Comparison of ENCODE assay signal across 11 cellular contexts in the genomic region with DNA sequence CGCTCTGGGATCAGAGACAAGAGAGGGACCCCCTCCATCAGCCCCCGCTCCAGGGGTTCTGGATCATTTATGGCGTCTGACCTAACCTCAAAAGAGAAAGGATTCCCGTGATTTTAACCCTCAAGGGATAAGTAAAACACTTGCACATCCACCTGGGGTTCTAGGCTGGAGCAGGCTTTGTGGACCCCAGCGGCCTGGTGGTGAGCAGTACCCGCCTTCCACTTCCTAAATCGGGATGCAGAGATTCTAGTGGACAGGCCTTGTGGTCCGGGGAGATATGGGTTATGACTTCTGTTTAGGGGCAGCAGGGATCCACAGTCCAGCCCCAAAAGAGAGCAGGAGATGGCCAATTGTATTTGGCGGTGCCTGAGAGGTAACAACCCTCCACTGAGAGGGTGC. TPM values are rescaled to one million over a fixed set of nuclear protein-coding genes. Genes with fewer than 3 reads are reported as not detected.
A peak's percentile ranks its signal among the peaks of the same experiment; 100 is the strongest.
DNase-seq lines count a peak whose midpoint lies in the region; ATAC-seq and TF ChIP-seq lines count a peak whose summit lies in the region.
"Had no signal": no experiment of that assay in that cellular context is flagged by ENCODE, and none has a peak within 500 bp of the region (broad histone marks: within the 10 kb centered on the region; RNA-seq: fewer than 3 reads in every experiment).

No MANE protein-coding gene starts in this region.

- 50 to 64% methylated on average over 9 of the region's 9 CpGs for WGBS in sigmoid colon, 2 donors

- H3K4me2 ChIP-seq in HCT116 (ENCODE audit: low read length), result peak overlapping the region; percentile 72

- TF ChIP-seq POLR2A in HCT116 (IDR thresholded peaks at IDR 0.05; ENCODE audit: borderline replicate concordance, extremely low read depth, insufficient read depth, insufficient read length) (no peak), sigmoid colon (IDR thresholded peaks at IDR 0.05) (no peak)

- H3K4me1 ChIP-seq in HCT116 (ENCODE audit: control insufficient read depth in 1 of 2, insufficient read depth in 2 of 2, low read length in 2 of 2), result peaks cover 20 to 35% of the 10 kb centered on the region in 2 experiments
- H3K4me1 ChIP-seq in ascending aorta, result peaks cover 0 to 13% of the 10 kb centered on the region in 2 donors
- peaks cover 0 to 41% (median 26%) of the 10 kb centered on the region in 4 donors for H3K4me1 ChIP-seq in sigmoid colon

- intact Hi-C loops in HCT116 (cut with micrococcal nuclease), result no loop called here
- intact Hi-C loops in ascending aorta (cut with DNase I), result no loop called here
- intact Hi-C loops in sigmoid colon (cut with DNase I), result loop anchor here (5.0 kb wide), 2 partner anchors 85 to 95 kb away; a partner anchor contains a TSS

- H2AFZ ChIP-seq in HCT116 (ENCODE audit: low read depth, low read length, poor library complexity, severe bottlenecking), result no peak overlapping the region

- H3K36me3 ChIP-seq in HCT116 (ENCODE audit: control insufficient read depth in 1 of 2, insufficient read depth in 2 of 2, low read length in 2 of 2) (no peaks in the 10 kb centered on the region), ascending aorta (no peaks in the 10 kb centered on the region), sigmoid colon (no peaks in the 10 kb centered on the region)
- H3K36me3 ChIP-seq: adrenal gland had no signal

- no peak for TF ChIP-seq CTCF in HCT116 (IDR thresholded peaks at IDR 0.05 in 2 of 3, conservative IDR thresholded peaks at IDR 0.05 in 1 of 3; ENCODE audit: borderline replicate concordance in 1 of 3, insufficient read depth in 1 of 3, low read depth in 2 of 3, low read length in 2 of 3)
- no peak for TF ChIP-seq CTCF in ascending aorta (IDR thresholded peaks at IDR 0.05)
- TF ChIP-seq CTCF in sigmoid colon (IDR thresholded peaks at IDR 0.05), result no peak

- H3K27me3 ChIP-seq in HCT116 (ENCODE audit: insufficient read depth, low read length) (no peaks in the 10 kb centered on the region), ascending aorta (no peaks in the 10 kb centered on the region), sigmoid colon (peaks cover 0 to 14% (median 0%) of the 10 kb centered on the region in 3 donors)
- H3K27me3 ChIP-seq: adrenal gland had no signal

- H4K20me1 ChIP-seq in HCT116 (ENCODE audit: insufficient read depth), result no peaks in the 10 kb centered on the region

- BruUV-seq in HCT116 (replicated peaks; lab: Mats Ljungman, UMichigan), result no TSS peak

- CTCF ChIA-PET in HCT116 (lab: Charles Lee), result no interaction called here

- H3K27ac ChIP-seq in HCT116 (ENCODE audit: low read depth, low read length), result no peak overlapping the region
- H3K27ac ChIP-seq in ascending aorta, result no peak overlapping the region
- peak overlapping the region; percentile 78 to 84 (median 80) for H3K27ac ChIP-seq in sigmoid colon

- H3K4me3 ChIP-seq in HCT116 (replicated peaks in 1 of 2; ENCODE audit: low read depth in 1 of 2, low read length in 2 of 2), result peak overlapping the region; percentile 28 to 49
- H3K4me3 ChIP-seq in ascending aorta, result peak overlapping the region; percentile 63 to 83
- peak overlapping the region; percentile 59 for H3K4me3 ChIP-seq in iPS-18c (ENCODE audit: insufficient read depth, low read depth, low read length)
- H3K4me3 ChIP-seq in sigmoid colon, result peak overlapping the region; percentile 27 to 92 (median 70)
- H3K4me3 ChIP-seq: lung had no signal

- RAD21 ChIA-PET in HCT116 (lab: Charles Lee; ENCODE audit: low non-redundant PET in 1 of 2, low total read pairs in 2 of 2, uncharacterized antibody in 2 of 2, unreplicated experiment in 2 of 2), result no interaction called here

- H3K9me2 ChIP-seq in HCT116 (ENCODE audit: insufficient read depth), result no peaks in the 10 kb centered on the region

- no peak for DNase-seq in HCT116 (ENCODE audit: low read depth, low spot score)
- DNase-seq in ascending aorta (ENCODE audit: low spot score in 2 of 2), result no peak
- DNase-seq in sigmoid colon, result no peak
- no peak for DNase-seq in stimulated activated naive CD4-positive, alpha-beta T cell (lab: John Stamatoyannopoulos, UW)
- no peak for DNase-seq in putamen (ENCODE audit: low spot score)
- DNase-seq: activated CD4-positive, alpha-beta T cell treated with anti-CD3 and anti-CD28 coated beads, Interleukin-2, amount 50 U/mL, for 48 hours had no signal

- no peak overlapping the region for H3K9ac ChIP-seq in HCT116 (ENCODE audit: low read length)

- ATAC-seq in HCT116, result no peak
- ATAC-seq in GM19397 (IDR thresholded peaks at IDR 0.05; ENCODE audit: unreplicated experiment), result no peak
- ATAC-seq in GM18907 (IDR thresholded peaks at IDR 0.05; ENCODE audit: unreplicated experiment), result no peak

- no peak for TF ChIP-seq RAD21 in HCT116 (IDR thresholded peaks at IDR 0.05; ENCODE audit: low read depth)

- H3K9me3 ChIP-seq in HCT116 (ENCODE audit: control insufficient read depth in 1 of 2, insufficient read depth in 1 of 2, low read depth in 1 of 2, low read length in 2 of 2) (no peaks in the 10 kb centered on the region), ascending aorta (no peaks in the 10 kb centered on the region), iPS-18c (ENCODE audit: control insufficient read depth, insufficient read depth, low read length) (no peaks in the 10 kb centered on the region), sigmoid colon (no peaks in the 10 kb centered on the region)
- H3K9me3 ChIP-seq: adrenal gland had no signal

- H3K79me2 ChIP-seq in HCT116 (ENCODE audit: insufficient read depth, low read length), result no peaks in the 10 kb centered on the region

- no peak for TF ChIP-seq EP300 in sigmoid colon (IDR thresholded peaks at IDR 0.05)

- POLR2A ChIA-PET in HCT116 (lab: Charles Lee), result no interaction called here

TF ChIP-seq in HCT116, 20 proteins besides CTCF, POLR2A, EP300 and RAD21:
- TF ChIP-seq EGR1 (IDR thresholded peaks at IDR 0.05; ENCODE audit: low read depth) (no peak), ZNF274 (IDR thresholded peaks at IDR 0.05; ENCODE audit: low read depth, low read length) (no peak)

RNA-seq across cellular contexts. Expression of a gene that starts 0.7 kb away (rescaled TPM):
- total RNA-seq in HCT116 (2021; ENCODE audit: unreplicated experiment), result 4.2 TPM
- polyA plus RNA-seq in HCT116 (2012), result 4.0 and 4.2 TPM in 2 replicates
- total RNA-seq in ascending aorta, result 10.4 TPM
- 10 to 100 TPM in 1 of 4 donors, 1 to 10 TPM in 3; 4.3 to 13.6 (median 8.0) TPM for total RNA-seq in sigmoid colon
- polyA plus RNA-seq in sigmoid colon, result 1 to 10 TPM; 3.6 to 5.7 (median 4.6) TPM

Comparison
In these comparisons a context has a peak if more than half of its experiments do, and no peak if none do; other contexts are left out.
1. H3K27ac ChIP-seq: peak in sigmoid colon (4 of 4); none in HCT116 (single experiment) and ascending aorta (0 of 2).
2. Peak in every context shown above with its lines, with median percentiles within 50 percentile points of each other: H3K4me3 ChIP-seq.